In the genomic region with DNA sequence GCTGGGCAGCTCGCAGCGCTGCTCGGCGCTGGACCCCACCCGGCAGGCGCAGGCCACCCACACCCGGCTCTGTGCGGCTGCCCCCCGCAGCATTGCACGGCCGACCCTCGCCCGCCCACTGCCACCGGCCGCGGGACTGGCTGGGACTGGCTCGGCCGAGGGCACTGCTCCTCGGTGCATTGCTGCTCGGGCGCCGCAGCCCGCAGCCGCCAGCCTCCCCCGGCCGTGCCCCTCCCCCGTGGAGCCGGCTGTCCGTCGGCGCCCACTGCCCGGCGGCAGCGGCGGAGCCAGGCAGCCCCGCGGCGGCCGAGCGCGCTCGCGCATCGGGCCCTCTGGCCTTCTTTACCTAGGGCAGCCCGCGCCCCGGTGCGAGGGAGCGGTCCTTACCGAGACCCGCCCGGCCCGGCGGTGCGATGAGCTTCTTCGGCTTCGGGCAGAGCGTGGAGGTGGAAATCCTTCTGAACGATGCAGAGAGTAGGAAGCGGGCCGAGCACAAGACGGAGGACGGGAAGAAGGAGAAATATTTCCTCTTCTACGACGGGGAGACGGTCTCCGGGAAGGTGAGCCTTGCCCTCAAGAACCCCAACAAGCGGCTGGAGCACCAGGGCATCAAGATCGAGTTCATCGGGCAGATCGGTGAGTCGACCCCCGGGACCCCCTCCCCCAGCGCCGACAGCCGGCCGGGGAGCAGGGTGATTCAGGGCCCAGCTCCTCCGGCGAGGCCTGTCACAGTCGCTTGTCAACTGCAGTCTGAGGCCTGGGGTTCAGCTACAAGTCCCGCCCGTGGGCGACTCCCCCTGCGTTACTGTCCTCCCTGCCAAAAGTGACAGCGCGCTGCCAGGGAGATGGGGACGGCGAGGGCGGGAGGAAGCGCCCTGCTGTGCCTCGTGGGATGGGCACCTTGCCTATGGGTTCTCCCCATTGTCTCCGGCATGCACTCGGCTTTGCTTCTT, we compare ENCODE assay signal across 8 cellular contexts.
DNase-seq lines count a peak whose midpoint lies in the region; ATAC-seq and TF ChIP-seq lines count a peak whose summit lies in the region.

No MANE protein-coding gene starts in this region.

- ATAC-seq in HG02610 (IDR thresholded peaks at IDR 0.05; ENCODE audit: unreplicated experiment) = peak; percentile 10
- ATAC-seq in activated CD4-positive, CD25-positive, alpha-beta regulatory T cell treated with anti-CD3 and anti-CD28 coated beads, Interleukin-2, amount 50 U/mL, for 24 hours = peak; percentile 21 to 24

- peak; percentile 49 for DNase-seq in GM13976 (ENCODE audit: low spot score)
- peak; percentile 13 for DNase-seq in NCI-H1417 treated with DMSO at 0.1 percent for 48 hours (lab: John Stamatoyannopoulos, UW)
- DNase-seq in cerebellar cortex (ENCODE audit: low spot score) = peak; percentile 56
- peak; percentile 75 for DNase-seq in left kidney (ENCODE audit: low read depth, low spot score)
- peak; percentile 46 for DNase-seq in stimulated activated CD4-positive, alpha-beta T cell treated with anti-CD3 and anti-CD28 coated beads, Interleukin-2, amount 100 ng/mL, for 4 hours (ENCODE audit: low read depth)
- DNase-seq in KG1 (lab: John Stamatoyannopoulos, UW) = no peak

- in situ Hi-C loops in GM13976 (cut with MboI; ENCODE audit: low sequenced_read_pairs, unreplicated experiment) = no loop called here

- no peak for TF ChIP-seq CTCF in GM13976 (IDR thresholded peaks at IDR 0.05; ENCODE audit: borderline replicate concordance, control extremely low read depth, extremely low read depth, insufficient read depth, missing control alignments)
